Comparison of ENCODE assay signal across 16 cellular contexts in the genomic region with DNA sequence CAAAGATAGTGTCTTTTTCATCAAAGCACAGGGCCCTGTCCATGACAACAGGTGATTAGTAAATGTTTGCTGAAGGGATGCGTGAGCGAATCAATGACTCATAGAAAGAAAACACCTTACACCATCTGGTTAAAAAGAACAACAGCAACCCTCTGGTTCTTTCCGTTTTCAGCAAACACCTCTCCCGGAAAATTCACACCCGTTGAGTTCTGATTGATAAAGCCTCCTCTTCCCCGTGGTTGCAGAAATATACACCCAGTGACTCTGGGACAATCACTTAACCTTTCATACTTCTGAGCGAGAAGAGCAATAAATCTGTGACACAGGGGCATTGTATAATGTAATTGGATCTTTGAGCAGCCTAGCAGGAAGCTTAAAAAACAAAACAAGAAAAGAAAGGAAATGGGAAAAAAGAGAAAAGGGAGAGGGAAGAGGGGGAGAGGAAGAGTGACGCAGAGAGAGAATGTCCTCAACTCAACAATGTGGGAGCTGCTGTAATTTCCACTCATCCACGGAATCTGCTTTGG. TPM values are rescaled to one million over a fixed set of nuclear protein-coding genes. Genes with fewer than 3 reads are reported as not detected.
DNase-seq lines count a peak whose midpoint lies in the region; ATAC-seq and TF ChIP-seq lines count a peak whose summit lies in the region.
"Had no signal": no experiment of that assay in that cellular context is flagged by ENCODE, and none has a peak within 500 bp of the region (broad histone marks: within the 10 kb centered on the region; RNA-seq: fewer than 3 reads in every experiment).

No MANE protein-coding gene starts in this region.

- intact Hi-C loops in heart right ventricle (cut with DNase I) (loop anchor here in 1 of 10 donors (10.0 kb wide), 1 partner anchor 115 kb away; no protein-coding TSS in a partner anchor), left ventricle myocardium superior (cut with micrococcal nuclease) (no loop called here), mucosa of descending colon (cut with DNase I, micrococcal nuclease) (no loop called here), vagina (cut with DNase I) (no loop called here), ascending aorta (cut with DNase I) (loop anchor here (10.0 kb wide), 1 partner anchor 595 kb away; no protein-coding TSS in a partner anchor)

- peaks cover 0 to 99% (median 43%) of the 10 kb centered on the region in 9 donors for H3K36me3 ChIP-seq in heart right ventricle
- H3K36me3 ChIP-seq in mucosa of descending colon (ENCODE audit: low read depth) = no peaks in the 10 kb centered on the region
- H3K36me3 ChIP-seq in vagina = no peaks in the 10 kb centered on the region
- H3K36me3 ChIP-seq in ascending aorta = peaks cover 5 to 22% of the 10 kb centered on the region in 2 donors
- H3K36me3 ChIP-seq: suprapubic skin had no signal

- no peak for DNase-seq in heart right ventricle
- no peak for DNase-seq in left ventricle myocardium superior
- DNase-seq in dermis microvascular lymphatic vessel endothelial cell (ENCODE audit: low read depth in 2 of 2) = peak; percentile 92 to 93
- no peak for DNase-seq in mucosa of descending colon
- no peak for DNase-seq in vagina (ENCODE audit: extremely low spot score in 2 of 2)
- no peak for DNase-seq in glomerular visceral epithelial cell (ENCODE audit: extremely low spot score)
- DNase-seq in ascending aorta (ENCODE audit: low spot score in 2 of 2) = no peak
- DNase-seq in iPS-NIHi11 (ENCODE audit: low spot score) = no peak
- DNase-seq: ACHN; activated CD4-positive, alpha-beta T cell treated with anti-CD3 and anti-CD28 coated beads for 36 hours; activated naive CD4-positive, alpha-beta T cell treated with anti-CD3 and anti-CD28 coated beads, Interleukin-2, amount 10 ng/mL, durations not matched to agents 7 days and 5 days; CD8-positive, alpha-beta memory T cell; foreskin melanocyte; islet precursor cell; NCI-H146 had no signal

- H3K27ac ChIP-seq in heart right ventricle = peak overlapping the region in 4 of 10 donors; percentile 52 to 74 (median 58)
- peak overlapping the region; percentile 25 for H3K27ac ChIP-seq in vagina
- H3K27ac ChIP-seq in ascending aorta = no peak overlapping the region
- H3K27ac ChIP-seq: suprapubic skin had no signal

- 61 to 68% methylated on average over 9 of the region's 9 CpGs for WGBS in heart right ventricle, 2 donors

- H3K4me1 ChIP-seq in heart right ventricle (peaks cover 2 to 39% (median 18%) of the 10 kb centered on the region in 9 donors), mucosa of descending colon (ENCODE audit: low read depth) (peaks cover 7% of the 10 kb centered on the region), vagina (peaks cover 20% of the 10 kb centered on the region), ascending aorta (peaks cover 0 to 23% of the 10 kb centered on the region in 2 donors)

- no peak for TF ChIP-seq POLR2A in vagina (IDR thresholded peaks at IDR 0.05)

- H3K4me3 ChIP-seq in heart right ventricle (no peak overlapping the region), mucosa of descending colon (no peak overlapping the region), vagina (no peak overlapping the region), ascending aorta (no peak overlapping the region)
- H3K4me3 ChIP-seq: suprapubic skin had no signal

- H3K9me3 ChIP-seq in heart right ventricle = no peaks in the 10 kb centered on the region
- H3K9me3 ChIP-seq in mucosa of descending colon = no peaks in the 10 kb centered on the region
- H3K9me3 ChIP-seq in vagina = no peaks in the 10 kb centered on the region
- H3K9me3 ChIP-seq in ascending aorta = no peaks in the 10 kb centered on the region
- H3K9me3 ChIP-seq: suprapubic skin had no signal

- TF ChIP-seq CTCF in heart right ventricle (IDR thresholded peaks at IDR 0.05) (no peak), mucosa of descending colon (IDR thresholded peaks at IDR 0.05) (no peak), vagina (IDR thresholded peaks at IDR 0.05) (no peak), ascending aorta (IDR thresholded peaks at IDR 0.05) (no peak)

- ATAC-seq in heart right ventricle (peak in 6 of 8 donors; percentile 20 to 58 (median 32)), left ventricle myocardium superior (no peak), mucosa of descending colon (peak; percentile 83)
- ATAC-seq: activated CD4-positive, alpha-beta T cell treated with anti-CD3 and anti-CD28 coated beads for 36 hours had no signal

- H3K27me3 ChIP-seq in heart right ventricle = no peaks in the 10 kb centered on the region
- H3K27me3 ChIP-seq in vagina = no peaks in the 10 kb centered on the region
- H3K27me3 ChIP-seq in ascending aorta = no peaks in the 10 kb centered on the region
- H3K27me3 ChIP-seq: suprapubic skin had no signal

RNA-seq across cellular contexts. Expression of gene ADAMTS9, which starts 37.6 kb away (rescaled TPM):
- total RNA-seq in heart right ventricle = 100 to 1,000 TPM in 1 of 10 donors, 10 to 100 TPM in 8, 1 to 10 TPM in 1; 9.7 to 102 (median 17.3) TPM
- polyA plus RNA-seq in heart right ventricle = 10 to 100 TPM; 22.8 to 33.4 TPM
- 15.1 TPM for total RNA-seq in left ventricle myocardium superior
- total RNA-seq in dermis microvascular lymphatic vessel endothelial cell = 33.4 and 38.2 TPM in 2 replicates
- 10 to 100 TPM in 2 of 3 donors, 1 to 10 TPM in 1; 7.4 to 20.5 (median 20.1) TPM for total RNA-seq in mucosa of descending colon
- 118 TPM for total RNA-seq in vagina
- total RNA-seq in ascending aorta = 74.1 TPM
- total RNA-seq: activated CD4-positive, alpha-beta T cell treated with anti-CD3 and anti-CD28 coated beads for 36 hours; CD8-positive, alpha-beta memory T cell had no signal
- polyA plus RNA-seq: CD8-positive, alpha-beta memory T cell had no signal

Comparison
In these comparisons a context has a peak if more than half of its experiments do, and no peak if none do; other contexts are left out.
1. DNase-seq: peak in dermis microvascular lymphatic vessel endothelial cell (2 of 2); none in heart right ventricle (0 of 2), left ventricle myocardium superior (single experiment), mucosa of descending colon (0 of 3), vagina (0 of 2), glomerular visceral epithelial cell (single experiment), ascending aorta (0 of 2) and iPS-NIHi11 (single experiment).